Comparison of ENCODE assay signal across 20 cellular contexts in genomic region chr7:96827701-96828100, GRCh38.
A peak's percentile ranks its signal among the peaks of the same experiment; 100 is the strongest.
DNase-seq lines count a peak whose midpoint lies in the region; ATAC-seq and TF ChIP-seq lines count a peak whose summit lies in the region.
"Had no signal": no experiment of that assay in that cellular context is flagged by ENCODE, and none has a peak within 500 bp of the region (broad histone marks: within the 10 kb centered on the region; RNA-seq: fewer than 3 reads in every experiment).

No MANE protein-coding gene starts in this region.

- H3K27me3 ChIP-seq in BE2C (no peaks in the 10 kb centered on the region), Karpas-422 (ENCODE audit: low read length) (no peaks in the 10 kb centered on the region), endodermal cell (ENCODE audit: control insufficient read depth, insufficient read depth, low read length, poor library complexity, severe bottlenecking) (no peaks in the 10 kb centered on the region)
- H3K27me3 ChIP-seq: BLaER1, Peyer's patch had no signal

- no peaks in the 10 kb centered on the region for H3K36me3 Mint-ChIP-seq in endodermal cell (ENCODE audit: low read depth)

- no peaks in the 10 kb centered on the region for H4K20me1 ChIP-seq in Karpas-422 (ENCODE audit: insufficient read depth, low read depth, low read length)
- H4K20me1 ChIP-seq: BLaER1 had no signal

- H3K9ac ChIP-seq in Karpas-422 (ENCODE audit: low read length), result no peak overlapping the region
- H3K9ac ChIP-seq in endodermal cell (ENCODE audit: extremely low read depth, low read length, poor library complexity, severe bottlenecking), result no peak overlapping the region
- H3K9ac ChIP-seq: BLaER1 had no signal

- H3K4me3 ChIP-seq in BE2C (ENCODE audit: low read depth, low read length) (no peak overlapping the region), Karpas-422 (ENCODE audit: low read length) (no peak overlapping the region), endodermal cell (ENCODE audit: low read length) (no peak overlapping the region)
- H3K4me3 ChIP-seq: BLaER1, Peyer's patch, SK-N-MC had no signal

- no peaks in the 10 kb centered on the region for H3K27me3 Mint-ChIP-seq in endodermal cell (ENCODE audit: insufficient read depth)

- H3K9me3 Mint-ChIP-seq in endodermal cell, result no peaks in the 10 kb centered on the region
- H3K9me3 Mint-ChIP-seq: CD4-positive, alpha-beta T cell had no signal

- H3K9me2 ChIP-seq in Karpas-422 (replicated peaks; ENCODE audit: insufficient read depth, low read length), result no peaks in the 10 kb centered on the region

- H3K4me1 ChIP-seq in BE2C (no peaks in the 10 kb centered on the region), Karpas-422 (ENCODE audit: low read length) (0 out of 2 replicates have a peak, but pooled peaks cover 2% of the 10 kb centered on the region), endodermal cell (ENCODE audit: control insufficient read depth, insufficient read depth, low read length) (no peaks in the 10 kb centered on the region)
- H3K4me1 ChIP-seq: BLaER1, Peyer's patch had no signal

- no peak overlapping the region for H3K4me3 Mint-ChIP-seq in endodermal cell
- H3K4me3 Mint-ChIP-seq: CD4-positive, alpha-beta T cell had no signal

- TF ChIP-seq CTCF in BE2C (IDR thresholded peaks at IDR 0.05; ENCODE audit: low read depth, low read length) (no peak), endodermal cell (conservative IDR thresholded peaks at IDR 0.05) (peak; percentile 71)

- DNase-seq in BE2C (peak; percentile 8), Karpas-422 (peak; percentile 30), endodermal cell (peak; percentile 79), islet precursor cell (peak; percentile 50), HPDE6-E6E7 (ENCODE audit: extremely low spot score) (no peak)
- no peak for DNase-seq in central memory CD4-positive, alpha-beta T cell
- DNase-seq: CD4-positive, alpha-beta T cell; DMS53; KBM-7; MM.1S; NCI-H1694; NCI-H2029 treated with DMSO at 0.1 percent for 48 hours; NCI-H446 treated with DMSO at 0.1 percent for 48 hours; NCI-H526 treated with DMSO at 0.1 percent for 48 hours; Peyer's patch; SIG-M5 had no signal

- 75 to 86% methylated on average over 1 to 6 of the region's 6 CpGs for WGBS in endodermal cell (ENCODE audit: insufficient coverage in 1 of 2, insufficient read length in 1 of 2), 2 experiments

- ATAC-seq in GM21360 (IDR thresholded peaks at IDR 0.05; ENCODE audit: unreplicated experiment) (no peak), GM21367 (IDR thresholded peaks at IDR 0.05; ENCODE audit: unreplicated experiment) (no peak)

- no peaks in the 10 kb centered on the region for H3K36me3 ChIP-seq in BE2C
- no peaks in the 10 kb centered on the region for H3K36me3 ChIP-seq in Karpas-422 (ENCODE audit: insufficient read depth, low read length)
- H3K36me3 ChIP-seq in endodermal cell (ENCODE audit: control insufficient read depth, insufficient read depth, low read length), result no peaks in the 10 kb centered on the region
- H3K36me3 ChIP-seq: BLaER1, Peyer's patch had no signal

- no peaks in the 10 kb centered on the region for H3K9me3 ChIP-seq in BE2C
- H3K9me3 ChIP-seq in Karpas-422 (ENCODE audit: low read length), result no peaks in the 10 kb centered on the region
- no peaks in the 10 kb centered on the region for H3K9me3 ChIP-seq in endodermal cell (ENCODE audit: control insufficient read depth, low read length)
- H3K9me3 ChIP-seq: BLaER1, Peyer's patch had no signal

- no peaks in the 10 kb centered on the region for H3K79me2 ChIP-seq in Karpas-422 (ENCODE audit: low read length)

- no peak overlapping the region for H3K27ac Mint-ChIP-seq in endodermal cell
- H3K27ac Mint-ChIP-seq: CD4-positive, alpha-beta T cell had no signal

- no peak overlapping the region for H3K4me2 ChIP-seq in Karpas-422 (ENCODE audit: low read depth, low read length, poor library complexity, severe bottlenecking)
- H3K4me2 ChIP-seq: BLaER1 had no signal

- H3K4me1 Mint-ChIP-seq in endodermal cell, result no peaks in the 10 kb centered on the region

- no peak overlapping the region for H3K27ac ChIP-seq in Karpas-422 (ENCODE audit: low read length)
- H3K27ac ChIP-seq in endodermal cell (ENCODE audit: low read depth, low read length), result no peak overlapping the region
- H3K27ac ChIP-seq: BLaER1, Peyer's patch, SK-N-MC had no signal

- no peak overlapping the region for H2AFZ ChIP-seq in Karpas-422 (ENCODE audit: low read length)

Comparison
In these comparisons a context has a peak if more than half of its experiments do, and no peak if none do; other contexts are left out.
1. DNase-seq: peak in BE2C (single experiment), Karpas-422 (single experiment), endodermal cell (single experiment) and islet precursor cell (single experiment); none in HPDE6-E6E7 (single experiment) and central memory CD4-positive, alpha-beta T cell (single experiment).